In genomic region chr2:230694241-230694640, GRCh38 we compare ENCODE assay signal across 12 cellular contexts. TPM values are rescaled to one million over a fixed set of nuclear protein-coding genes. Genes with fewer than 3 reads are reported as not detected.
A peak's percentile ranks its signal among the peaks of the same experiment; 100 is the strongest.
DNase-seq lines count a peak whose midpoint lies in the region; ATAC-seq and TF ChIP-seq lines count a peak whose summit lies in the region.
"Had no signal": no experiment of that assay in that cellular context is flagged by ENCODE, and none has a peak within 500 bp of the region (broad histone marks: within the 10 kb centered on the region; RNA-seq: fewer than 3 reads in every experiment).

No MANE protein-coding gene starts in this region.

- no peak for TF ChIP-seq CTCF in activated CD8-positive, alpha-beta T cell treated with anti-CD3 and anti-CD28 coated beads for 36 hours (IDR thresholded peaks at IDR 0.05)

- peak; percentile 26 for DNase-seq in activated CD8-positive, alpha-beta T cell treated with anti-CD3 and anti-CD28 coated beads for 36 hours
- DNase-seq in mucosa of gallbladder (ENCODE audit: low spot score) (peak; percentile 50), NCI-H1417 treated with DMSO at 0.1 percent for 48 hours (lab: John Stamatoyannopoulos, UW) (no peak)
- DNase-seq: left lung, MV-4-11, RPMI8226 had no signal

- no peaks in the 10 kb centered on the region for H3K27me3 Mint-ChIP-seq in activated CD8-positive, alpha-beta T cell treated with anti-CD3 and anti-CD28 coated beads for 36 hours
- H3K27me3 Mint-ChIP-seq: activated naive CD8-positive, alpha-beta T cell had no signal

- no peaks in the 10 kb centered on the region for H3K9me3 Mint-ChIP-seq in activated CD8-positive, alpha-beta T cell treated with anti-CD3 and anti-CD28 coated beads for 36 hours

- H3K4me3 Mint-ChIP-seq in activated CD8-positive, alpha-beta T cell treated with anti-CD3 and anti-CD28 coated beads for 36 hours: no peak overlapping the region
- H3K4me3 Mint-ChIP-seq: activated naive CD8-positive, alpha-beta T cell had no signal

- ATAC-seq in GM18520 (IDR thresholded peaks at IDR 0.05; ENCODE audit: unreplicated experiment) (peak; percentile 61), HG02571 (IDR thresholded peaks at IDR 0.05; ENCODE audit: unreplicated experiment) (peak; percentile 77), GM18517 (IDR thresholded peaks at IDR 0.05; ENCODE audit: unreplicated experiment) (no peak), GM21381 (IDR thresholded peaks at IDR 0.05; ENCODE audit: unreplicated experiment) (no peak)
- peak; percentile 78 for ATAC-seq in activated CD8-positive, alpha-beta T cell treated with anti-CD3 and anti-CD28 coated beads for 36 hours
- ATAC-seq: gastroesophageal sphincter, left lung had no signal

- H3K4me1 Mint-ChIP-seq in activated CD8-positive, alpha-beta T cell treated with anti-CD3 and anti-CD28 coated beads for 36 hours (ENCODE audit: low read depth): peaks cover 29% of the 10 kb centered on the region

- no peak overlapping the region for H3K27ac Mint-ChIP-seq in activated CD8-positive, alpha-beta T cell treated with anti-CD3 and anti-CD28 coated beads for 36 hours
- H3K27ac Mint-ChIP-seq: activated naive CD8-positive, alpha-beta T cell had no signal

- POLR2A ChIA-PET in activated CD8-positive, alpha-beta T cell treated with anti-CD3 and anti-CD28 coated beads for 36 hours (lab: Charles Lee): interaction anchor here (0.7 to 1.4 kb wide), 3 partner anchors 18 to 33 kb away, joined by 3 to 6 read pairs (median 3); partner anchors contain the start of gene CAB39

- intact Hi-C loops in activated CD8-positive, alpha-beta T cell treated with anti-CD3 and anti-CD28 coated beads for 36 hours (cut with micrococcal nuclease): no loop called here

- CTCF ChIA-PET in activated CD8-positive, alpha-beta T cell treated with anti-CD3 and anti-CD28 coated beads for 36 hours (lab: Charles Lee): interaction anchor here (1.2 kb wide), 1 partner anchor 25 kb away, joined by 3 read pairs; no protein-coding TSS in a partner anchor

- H3K36me3 Mint-ChIP-seq in activated CD8-positive, alpha-beta T cell treated with anti-CD3 and anti-CD28 coated beads for 36 hours (ENCODE audit: low read depth): no peaks in the 10 kb centered on the region
- H3K36me3 Mint-ChIP-seq: activated naive CD8-positive, alpha-beta T cell had no signal

RNA-seq across cellular contexts. Expression of gene CAB39, which starts 18.4 kb away (rescaled TPM):
- 100 to 1,000 TPM; 119 to 120 TPM for total RNA-seq in activated CD8-positive, alpha-beta T cell treated with anti-CD3 and anti-CD28 coated beads for 36 hours
- 73.8 TPM for total RNA-seq in mucosa of gallbladder

Comparison
In these comparisons a context has a peak if more than half of its experiments do, and no peak if none do; other contexts are left out.
1. ATAC-seq: peak in GM18520 (single experiment), HG02571 (single experiment) and activated CD8-positive, alpha-beta T cell treated with anti-CD3 and anti-CD28 coated beads for 36 hours (single experiment); none in GM18517 (single experiment) and GM21381 (single experiment).